In genomic region chr20:15610700-15611277, GRCh38 we compare ENCODE assay signal across 18 cellular contexts.
DNase-seq lines count a peak whose midpoint lies in the region; ATAC-seq, FAIRE-seq and TF ChIP-seq lines count a peak whose summit lies in the region.
"Had no signal": no experiment of that assay in that cellular context is flagged by ENCODE, and none has a peak within 500 bp of the region (broad histone marks: within the 10 kb centered on the region; RNA-seq: fewer than 3 reads in every experiment).

No MANE protein-coding gene starts in this region.

- H3K4me1 Mint-ChIP-seq in activated naive CD4-positive, alpha-beta T cell treated with anti-CD3 and anti-CD28 coated beads for 36 hours (ENCODE audit: low read depth) = no peaks in the 10 kb centered on the region

- no peak for TF ChIP-seq CTCF in GM12865 (IDR thresholded peaks at IDR 0.05; ENCODE audit: insufficient read depth, low read depth, low read length, missing control alignments)
- TF ChIP-seq CTCF in GM12878 (IDR thresholded peaks at IDR 0.05 in 2 of 3, conservative IDR thresholded peaks at IDR 0.05 in 1 of 3; ENCODE audit: control insufficient read depth in 2 of 3, extremely low read depth in 1 of 3, insufficient read depth in 1 of 3, low read depth in 3 of 3, low read length in 3 of 3) = no peak

- H3K27me3 Mint-ChIP-seq in activated naive CD4-positive, alpha-beta T cell treated with anti-CD3 and anti-CD28 coated beads for 36 hours (ENCODE audit: low read depth) = no peaks in the 10 kb centered on the region

- no peaks in the 10 kb centered on the region for H3K4me1 ChIP-seq in GM12878 (ENCODE audit: control insufficient read depth, insufficient read depth, low read length)

- no peaks in the 10 kb centered on the region for H3K79me2 ChIP-seq in GM12878 (ENCODE audit: control insufficient read depth, insufficient read depth, low read length)

- H3K9me3 Mint-ChIP-seq in activated naive CD4-positive, alpha-beta T cell treated with anti-CD3 and anti-CD28 coated beads for 36 hours = peaks cover 1% of the 10 kb centered on the region

- FAIRE-seq in GM12878 (lab: Jason Lieb, UNC) = no peak
- FAIRE-seq: G401.6 had no signal

- SMC1A ChIA-PET in GM12878 (lab: Charles Lee; ENCODE audit: uncharacterized antibody, unreplicated experiment) = no interaction called here

- peak; percentile 42 for DNase-seq in GM12865 (ENCODE audit: low read depth)
- no peak for DNase-seq in GM12878 (ENCODE audit: low read depth, low spot score)
- peak; percentile 21 for DNase-seq in stromal cell of bone marrow (ENCODE audit: low read depth)
- no peak for DNase-seq in activated naive CD4-positive, alpha-beta T cell treated with anti-CD3 and anti-CD28 coated beads for 36 hours
- no peak for DNase-seq in SW480 (ENCODE audit: low spot score)
- DNase-seq: CD8-positive, alpha-beta T cell; H7; NCI-H1694; NCI-H2081; NCI-H2171 treated with DMSO at 0.1 percent for 48 hours; NCI-H526 treated with DMSO at 0.1 percent for 48 hours; PC-9; SHP77 treated with DMSO at 0.1 percent for 48 hours; SK-N-SH had no signal

- no peaks in the 10 kb centered on the region for H4K20me1 ChIP-seq in GM12878 (ENCODE audit: control insufficient read depth, insufficient read depth)

- H3K4me3 Mint-ChIP-seq in activated naive CD4-positive, alpha-beta T cell treated with anti-CD3 and anti-CD28 coated beads for 36 hours = no peak overlapping the region
- H3K4me3 Mint-ChIP-seq: CD8-positive, alpha-beta T cell had no signal

- RAD21 ChIA-PET in GM12878 (lab: Charles Lee; ENCODE audit: unreplicated experiment) = no interaction called here

- in situ Hi-C loops in GM12878 (cut with MboI) = no loop called here

- H3K4me2 ChIP-seq in GM12878 (ENCODE audit: control insufficient read depth, insufficient read depth) = no peak overlapping the region
- H3K4me2 ChIP-seq: PC-9, SK-N-SH had no signal

- POLR2A ChIA-PET in GM12878 (lab: Charles Lee) = no interaction called here

- intact Hi-C loops in GM12878 (cut with micrococcal nuclease; ENCODE audit: unreplicated experiment) = no loop called here
- intact Hi-C loops in activated naive CD4-positive, alpha-beta T cell treated with anti-CD3 and anti-CD28 coated beads for 36 hours (cut with micrococcal nuclease) = no loop called here

- no peak for TF ChIP-seq POLR2A in GM12878 (IDR thresholded peaks at IDR 0.05; ENCODE audit: low read depth, low read length)

- no peak overlapping the region for H3K4me3 ChIP-seq in GM12865 (ENCODE audit: low read depth, low read length)
- H3K4me3 ChIP-seq in GM12878 = no peak overlapping the region
- H3K4me3 ChIP-seq: PC-9 had no signal

- H3K36me3 Mint-ChIP-seq in activated naive CD4-positive, alpha-beta T cell treated with anti-CD3 and anti-CD28 coated beads for 36 hours (ENCODE audit: low read depth) = no peaks in the 10 kb centered on the region
- H3K36me3 Mint-ChIP-seq: CD8-positive, alpha-beta T cell had no signal

- no peak overlapping the region for H3K27ac ChIP-seq in GM12878 (ENCODE audit: control insufficient read depth, insufficient read depth)
- H3K27ac ChIP-seq: PC-9, RWPE1 had no signal

- BruUV-seq in GM12878 (replicated peaks; lab: Mats Ljungman, UMichigan) = no TSS peak

- TF ChIP-seq RAD21 in GM12878 (IDR thresholded peaks at IDR 0.05; ENCODE audit: insufficient read depth, low read depth, low read length) = no peak

- no peaks in the 10 kb centered on the region for H3K9me3 ChIP-seq in GM12878 (replicated peaks; ENCODE audit: control insufficient read depth, insufficient read depth, low read length)
- H3K9me3 ChIP-seq: SK-N-SH had no signal

- no peak overlapping the region for H3K27ac Mint-ChIP-seq in activated naive CD4-positive, alpha-beta T cell treated with anti-CD3 and anti-CD28 coated beads for 36 hours
- H3K27ac Mint-ChIP-seq: CD8-positive, alpha-beta T cell had no signal

- TF ChIP-seq EP300 in GM12878 (IDR thresholded peaks at IDR 0.05; ENCODE audit: borderline replicate concordance in 1 of 2, control insufficient read depth in 1 of 2, low read depth in 2 of 2, low read length in 2 of 2) = no peak

- H3K9ac ChIP-seq in GM12878 (ENCODE audit: control insufficient read depth, insufficient read depth, low read length) = no peak overlapping the region
- H3K9ac ChIP-seq: SK-N-SH had no signal

- ATAC-seq in HG02884 (IDR thresholded peaks at IDR 0.05; ENCODE audit: unreplicated experiment) (peak; percentile 78), GM12878 (no peak), HG03139 (IDR thresholded peaks at IDR 0.05; ENCODE audit: unreplicated experiment) (no peak)
- ATAC-seq: CD8-positive, alpha-beta T cell had no signal

- no peak overlapping the region for H2AFZ ChIP-seq in GM12878 (ENCODE audit: control insufficient read depth, low read depth, low read length)
- H2AFZ ChIP-seq: PC-9 had no signal

- CTCF ChIA-PET in GM12878 (lab: Yijun Ruan, JAX) = no interaction called here
- CTCF ChIA-PET in activated naive CD4-positive, alpha-beta T cell treated with anti-CD3 and anti-CD28 coated beads for 36 hours (lab: Charles Lee) = no interaction called here

- WGBS in GM12878 (ENCODE audit: insufficient coverage, insufficient replicate concordance, low lambda C conversion rate, missing lambda C conversion rate) = 11% methylated on average over 3 of the region's 3 CpGs

- no peaks in the 10 kb centered on the region for H3K36me3 ChIP-seq in GM12878 (ENCODE audit: control insufficient read depth in 2 of 2, insufficient read depth in 2 of 2, low read length in 1 of 2)

- no peaks in the 10 kb centered on the region for H3K27me3 ChIP-seq in GM12878 (replicated peaks in 1 of 2; ENCODE audit: control insufficient read depth in 2 of 2, insufficient read depth in 2 of 2, low read length in 1 of 2)

TF ChIP-seq in GM12878, 131 proteins besides CTCF, POLR2A, EP300 and RAD21:
- no peak for TF ChIP-seq RAD51 (IDR thresholded peaks at IDR 0.05)
- TF ChIP-seq SREBF2 (IDR thresholded peaks at IDR 0.05; ENCODE audit: low read length) = no peak
- peak; percentile 52; the same call in 1 of the 2 replicates for TF ChIP-seq JUNB (IDR thresholded peaks at IDR 0.05)
- TF ChIP-seq EED (IDR thresholded peaks at IDR 0.05; ENCODE audit: low read depth) = no peak
- 0 out of 2 replicates have a peak, but pooled peaks have one; percentile 22 for TF ChIP-seq NFIC (IDR thresholded peaks at IDR 0.05; ENCODE audit: low read depth, low read length)

Comparison
In these comparisons a context has a peak if more than half of its experiments do, and no peak if none do; other contexts are left out.
1. DNase-seq: peak in GM12865 (single experiment) and stromal cell of bone marrow (single experiment); none in GM12878 (single experiment), activated naive CD4-positive, alpha-beta T cell treated with anti-CD3 and anti-CD28 coated beads for 36 hours (single experiment) and SW480 (single experiment).